In genomic region chr1:32619701-32620485, GRCh38 we compare ENCODE assay signal across 8 cellular contexts. TPM values are rescaled to one million over a fixed set of nuclear protein-coding genes. Genes with fewer than 3 reads are reported as not detected.
DNase-seq lines count a peak whose midpoint lies in the region; ATAC-seq, FAIRE-seq and TF ChIP-seq lines count a peak whose summit lies in the region.

No MANE protein-coding gene starts in this region.

- H3K27me3 Mint-ChIP-seq in brain: no peaks in the 10 kb centered on the region

- no peaks in the 10 kb centered on the region for H3K4me1 Mint-ChIP-seq in brain

- H3K36me3 Mint-ChIP-seq in brain: peaks cover 46% of the 10 kb centered on the region

- no peak overlapping the region for H3K27ac Mint-ChIP-seq in brain

- no peak for TF ChIP-seq EP300 in A549 (IDR thresholded peaks at IDR 0.05)

- 68% methylated on average over 5 of the region's 5 CpGs for WGBS in A549 (ENCODE audit: missing lambda C conversion rate)

- peak; percentile 25; the same call in 2 of the 3 replicates for TF ChIP-seq CTCF in A549 (IDR thresholded peaks at IDR 0.05)
- TF ChIP-seq CTCF in brain (conservative IDR thresholded peaks at IDR 0.05): peak; percentile 32 to 34

- POLR2A ChIA-PET in A549 (lab: Yijun Ruan, JAX): interaction anchor here (1.1 kb wide), 1 partner anchor 8 kb away, joined by 3 read pairs; no protein-coding TSS in a partner anchor

- no peak for TF ChIP-seq POLR2A in A549 (IDR thresholded peaks at IDR 0.05; ENCODE audit: low read length)

- no peaks in the 10 kb centered on the region for H3K9me3 ChIP-seq in A549

- peak; percentile 18 to 35; a peak in 3 of 5 replicates for TF ChIP-seq RAD21 in A549 (conservative IDR thresholded peaks at IDR 0.05 in 1 of 2, IDR thresholded peaks at IDR 0.05 in 1 of 2)

- H3K4me1 ChIP-seq in A549: no peaks in the 10 kb centered on the region

- ATAC-seq in A549 (no peak), GM18519 (IDR thresholded peaks at IDR 0.05; ENCODE audit: low FRiP score, unreplicated experiment) (peak; percentile 64), HG03045 (IDR thresholded peaks at IDR 0.05; ENCODE audit: unreplicated experiment) (peak; percentile 72)

- H3K27ac ChIP-seq in A549: no peak overlapping the region

- peak in 1 of 2 experiments; percentile 22 for DNase-seq in A549 (ENCODE audit: low read depth in 1 of 2, low spot score in 1 of 2)
- DNase-seq in NCI-H345 (lab: John Stamatoyannopoulos, UW): no peak
- DNase-seq in occipital lobe (lab: John Stamatoyannopoulos, UW): no peak
- DNase-seq in cortex of kidney (lab: John Stamatoyannopoulos, UW): no peak
- DNase-seq in NCI-H2107 (lab: John Stamatoyannopoulos, UW): no peak

- FAIRE-seq in A549 (lab: Jason Lieb, UNC): no peak

- H3K9me3 Mint-ChIP-seq in brain: peaks cover 0 to 2% (median 0%) of the 10 kb centered on the region in 5 experiments

- no peak overlapping the region for H3K4me3 ChIP-seq in A549

- no peak overlapping the region for H3K4me3 Mint-ChIP-seq in brain

- no peak overlapping the region for H3K4me2 ChIP-seq in A549

- CTCF ChIA-PET in A549 (lab: Yijun Ruan, JAX): interaction anchor here (0.6 to 1.8 kb wide), 12 partner anchors 9 to 466 kb away, joined by 3 to 5 read pairs (median 4); partner anchors contain the start of gene ZBTB8A

TF ChIP-seq in A549, 52 proteins besides CTCF, POLR2A, EP300 and RAD21:
- TF ChIP-seq NPAS2 (CRISPR knock-in tag; IDR thresholded peaks at IDR 0.05; ENCODE audit: borderline replicate concordance): no peak
- TF ChIP-seq ZC3H11A (IDR thresholded peaks at IDR 0.05): no peak
- TF ChIP-seq BHLHE40 (IDR thresholded peaks at IDR 0.05; ENCODE audit: low read depth, low read length): no peak
- no peak for TF ChIP-seq RFX5 (IDR thresholded peaks at IDR 0.05)
- TF ChIP-seq HOXB5 (CRISPR knock-in tag; IDR thresholded peaks at IDR 0.05): no peak
- TF ChIP-seq POLR2AphosphoS2 (conservative IDR thresholded peaks at IDR 0.05; ENCODE audit: low read length): no peak
- TF ChIP-seq, protein P1, sequence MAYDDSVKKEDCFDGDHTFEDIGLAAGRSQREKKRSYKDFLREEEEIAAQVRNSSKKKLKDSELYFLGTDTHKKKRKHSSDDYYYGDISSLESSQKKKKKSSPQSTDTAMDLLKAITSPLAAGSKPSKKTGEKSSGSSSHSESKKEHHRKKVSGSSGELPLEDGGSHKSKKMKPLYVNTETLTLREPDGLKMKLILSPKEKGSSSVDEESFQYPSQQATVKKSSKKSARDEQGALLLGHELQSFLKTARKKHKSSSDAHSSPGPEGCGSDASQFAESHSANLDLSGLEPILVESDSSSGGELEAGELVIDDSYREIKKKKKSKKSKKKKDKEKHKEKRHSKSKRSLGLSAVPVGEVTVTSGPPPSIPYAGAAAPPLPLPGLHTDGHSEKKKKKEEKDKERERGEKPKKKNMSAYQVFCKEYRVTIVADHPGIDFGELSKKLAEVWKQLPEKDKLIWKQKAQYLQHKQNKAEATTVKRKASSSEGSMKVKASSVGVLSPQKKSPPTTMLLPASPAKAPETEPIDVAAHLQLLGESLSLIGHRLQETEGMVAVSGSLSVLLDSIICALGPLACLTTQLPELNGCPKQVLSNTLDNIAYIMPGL (CRISPR knock-in tag; IDR thresholded peaks at IDR 0.05; ENCODE audit: borderline replicate concordance): no peak
- TF ChIP-seq MAX (IDR thresholded peaks at IDR 0.05): no peak
- no peak for TF ChIP-seq HOXB13 (CRISPR knock-in tag; IDR thresholded peaks at IDR 0.05; ENCODE audit: low read depth)
- TF ChIP-seq, protein P2, sequence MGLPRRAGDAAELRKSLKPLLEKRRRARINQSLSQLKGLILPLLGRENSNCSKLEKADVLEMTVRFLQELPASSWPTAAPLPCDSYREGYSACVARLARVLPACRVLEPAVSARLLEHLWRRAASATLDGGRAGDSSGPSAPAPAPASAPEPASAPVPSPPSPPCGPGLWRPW (IDR thresholded peaks at IDR 0.05): no peak
- TF ChIP-seq REST (IDR thresholded peaks at IDR 0.05): no peak
- TF ChIP-seq JUN (IDR thresholded peaks at IDR 0.05): no peak
- TF ChIP-seq, protein P3, sequence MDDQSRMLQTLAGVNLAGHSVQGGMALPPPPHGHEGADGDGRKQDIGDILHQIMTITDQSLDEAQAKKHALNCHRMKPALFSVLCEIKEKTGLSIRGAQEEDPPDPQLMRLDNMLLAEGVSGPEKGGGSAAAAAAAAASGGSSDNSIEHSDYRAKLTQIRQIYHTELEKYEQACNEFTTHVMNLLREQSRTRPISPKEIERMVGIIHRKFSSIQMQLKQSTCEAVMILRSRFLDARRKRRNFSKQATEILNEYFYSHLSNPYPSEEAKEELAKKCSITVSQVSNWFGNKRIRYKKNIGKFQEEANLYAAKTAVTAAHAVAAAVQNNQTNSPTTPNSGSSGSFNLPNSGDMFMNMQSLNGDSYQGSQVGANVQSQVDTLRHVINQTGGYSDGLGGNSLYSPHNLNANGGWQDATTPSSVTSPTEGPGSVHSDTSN (IDR thresholded peaks at IDR 0.05): no peak

RNA-seq across cellular contexts. Expression of gene ZBTB8OS, which starts 30.5 kb away (rescaled TPM):
- 69.9 and 85.4 TPM in 2 replicates for polyA plus RNA-seq in A549 (2011; rRNA removed)
- polyA plus RNA-seq in A549 (2012; cell fraction: cytosol; rRNA removed): 30.3 and 47.1 TPM in 2 replicates
- 7.8 and 13.8 TPM in 2 replicates for polyA plus RNA-seq in A549 (2012; cell fraction: nucleus; rRNA removed)
- polyA plus RNA-seq in A549 (2017; fragmentation: RNase III; extraction: RNeasy Plus Mini Kit Qiagen cat#74134 plus additional on column Dnase treatment): 101 to 106 TPM (median 104 TPM) in 3 replicates
- polyA minus RNA-seq in A549 (2011; rRNA and poly(A)+ RNA removed): 7.9 TPM in 2 replicates
- 26.6 TPM for polyA plus RNA-seq in brain (ENCODE audit: insufficient read depth, low read depth, low replicate concordance)
- total RNA-seq in occipital lobe: 21.7 TPM

RNA-seq across cellular contexts. Expression of gene RBBP4, which starts 31.1 kb away (rescaled TPM):
- polyA plus RNA-seq in A549 (2011; rRNA removed) (134 and 137 TPM in 2 replicates), A549 (2017; fragmentation: RNase III; extraction: RNeasy Plus Mini Kit Qiagen cat#74134 plus additional on column Dnase treatment) (107 to 109 TPM (median 108 TPM) in 3 replicates), brain (ENCODE audit: insufficient read depth, low read depth, low replicate concordance) (166 TPM)
- 60.0 and 61.5 TPM in 2 replicates for polyA plus RNA-seq in A549 (2012; cell fraction: cytosol; rRNA removed)
- 36.6 and 47.6 TPM in 2 replicates for polyA plus RNA-seq in A549 (2012; cell fraction: nucleus; rRNA removed)
- 107 and 110 TPM in 2 replicates for polyA minus RNA-seq in A549 (2011; rRNA and poly(A)+ RNA removed)
- 212 TPM for total RNA-seq in occipital lobe

Comparison
In these comparisons a context has a peak if more than half of its experiments do, and no peak if none do; other contexts are left out.
1. ATAC-seq: peak in GM18519 (single experiment) and HG03045 (single experiment); none in A549 (0 of 2).